ENCODE assay signal across 6 cellular contexts in the genomic region with DNA sequence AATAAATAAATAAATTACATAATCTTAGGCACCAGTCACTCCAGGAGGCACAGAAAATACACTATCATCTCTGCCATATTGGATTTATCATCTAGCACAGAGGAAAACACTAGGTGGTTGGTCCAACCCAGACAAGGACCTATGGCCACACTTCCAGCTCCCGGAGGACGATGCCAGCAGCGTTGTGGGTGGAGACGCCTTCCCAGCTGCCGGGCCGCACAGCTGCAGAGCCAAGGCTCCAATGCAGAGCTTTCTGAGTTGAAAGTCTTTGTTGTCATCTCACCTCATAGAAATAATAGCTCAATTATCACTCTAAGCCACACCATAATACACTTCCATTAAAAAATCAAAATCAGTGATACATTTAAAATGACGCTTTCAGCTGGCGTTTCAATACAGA.
"Had no signal": no experiment of that assay in that cellular context is flagged by ENCODE, and none has a peak within 500 bp of the region (broad histone marks: within the 10 kb centered on the region; RNA-seq: fewer than 3 reads in every experiment).

No MANE protein-coding gene starts in this region.

- H2AFZ ChIP-seq: GM23338 had no signal

- H3K4me3 ChIP-seq: GM23338, K562 had no signal

- DNase-seq: H9, HCEC 1CT, IMR-90, KG1 had no signal

- ATAC-seq: GM23338, K562 had no signal

- H3K4me2 ChIP-seq: GM23338 had no signal
